Comparison of ENCODE assay signal across 9 cellular contexts in the genomic region with DNA sequence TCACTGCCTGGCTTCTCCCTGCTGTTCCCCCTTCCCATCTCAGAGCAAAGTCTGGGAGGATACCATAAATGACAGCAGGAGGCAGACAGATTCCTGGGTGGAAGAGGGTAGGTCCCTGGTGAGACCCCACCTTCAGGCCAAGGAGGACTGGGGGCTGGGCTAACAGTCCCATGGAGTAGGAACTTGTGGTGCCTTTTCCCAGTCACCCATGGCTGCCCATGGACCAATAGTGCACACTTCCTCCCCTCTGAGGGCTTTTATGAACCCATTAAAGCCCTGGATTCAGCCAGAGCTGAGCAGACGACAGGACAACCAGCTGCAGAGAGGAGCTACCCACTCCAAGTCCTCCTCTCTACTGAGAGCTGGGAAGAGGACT. TPM values are rescaled to one million over a fixed set of nuclear protein-coding genes. Genes with fewer than 3 reads are reported as not detected.
DNase-seq lines count a peak whose midpoint lies in the region; ATAC-seq, FAIRE-seq and TF ChIP-seq lines count a peak whose summit lies in the region.
"Had no signal": no experiment of that assay in that cellular context is flagged by ENCODE, and none has a peak within 500 bp of the region (broad histone marks: within the 10 kb centered on the region; RNA-seq: fewer than 3 reads in every experiment).

No MANE protein-coding gene starts in this region.

- DNase-seq in OCI-LY7 (ENCODE audit: low spot score) (no peak), H1 (ENCODE audit: low read depth in 1 of 2, low spot score in 2 of 2) (no peak), posterior vena cava (ENCODE audit: low spot score) (peak; percentile 35), HK-2 (ENCODE audit: unreplicated experiment) (no peak), adrenal gland (no peak), hypothalamus (lab: John Stamatoyannopoulos, UW) (no peak), NCI-H1694 (lab: John Stamatoyannopoulos, UW) (no peak)

- H2BK120ac ChIP-seq in H1 (replicated peaks; ENCODE audit: low read depth, low read length) = no peak overlapping the region

- H3K9me3 ChIP-seq in OCI-LY7 (ENCODE audit: low read length) = no peaks in the 10 kb centered on the region
- peaks cover 0 to 6% of the 10 kb centered on the region in 2 experiments; a peak in 1 of 4 replicates for H3K9me3 ChIP-seq in H1 (ENCODE audit: insufficient read depth in 2 of 2, low read depth in 1 of 2, low read length in 1 of 2)
- no peaks in the 10 kb centered on the region for H3K9me3 ChIP-seq in adrenal gland (replicated peaks in 1 of 3)

- no peak overlapping the region for H3K27ac ChIP-seq in OCI-LY7 (ENCODE audit: low read depth, low read length, poor library complexity, severe bottlenecking)
- H3K27ac ChIP-seq in H1 (ENCODE audit: low read depth, low read length) = no peak overlapping the region
- no peak overlapping the region for H3K27ac ChIP-seq in adrenal gland
- H3K27ac ChIP-seq: cardiac muscle cell had no signal

- no peaks in the 10 kb centered on the region; a peak in 1 of 7 replicates for H3K27me3 ChIP-seq in H1 (replicated peaks in 1 of 4; ENCODE audit: control insufficient read depth in 3 of 4, extremely low read depth in 1 of 4, insufficient read depth in 3 of 4, low read length in 3 of 4)
- H3K27me3 ChIP-seq in adrenal gland = no peaks in the 10 kb centered on the region
- H3K27me3 ChIP-seq: cardiac muscle cell had no signal

- H3K9ac ChIP-seq in H1 (replicated peaks in 1 of 4; ENCODE audit: extremely low read depth in 1 of 4, low read depth in 3 of 4, low read length in 3 of 4) = no peak overlapping the region

- H2BK15ac ChIP-seq in H1 (ENCODE audit: low read length) = peak overlapping the region; percentile 61; the same call in 1 of the 2 replicates

- H4K8ac ChIP-seq in H1 (ENCODE audit: extremely low read depth, insufficient read depth, low read length) = peak overlapping the region; percentile 41; the same call in 1 of the 2 replicates

- peak overlapping the region; percentile 96 for H2AFZ ChIP-seq in OCI-LY7 (ENCODE audit: low read length)
- H2AFZ ChIP-seq in H1 (ENCODE audit: low read length) = peak overlapping the region; percentile 54; the same call in 1 of the 2 replicates

- POLR2A ChIA-PET in OCI-LY7 (lab: Charles Lee) = interaction anchor here (0.5 kb wide), 1 partner anchor 1521 kb away, joined by 5 read pairs; no protein-coding TSS in a partner anchor
- POLR2A ChIA-PET in H1 (lab: Charles Lee; ENCODE audit: partially characterized antibody) = interaction anchor here (0.6 to 5.4 kb wide), 7 partner anchors 11 to 154 kb away, joined by 3 to 101 read pairs (median 4); partner anchors contain the start of gene ARHGEF40

- H3K79me2 ChIP-seq in OCI-LY7 (ENCODE audit: insufficient read depth, low read depth, low read length) (no peaks in the 10 kb centered on the region), H1 (ENCODE audit: control insufficient read depth in 1 of 2, insufficient read depth in 2 of 2, low read length in 2 of 2) (no peaks in the 10 kb centered on the region)

- H3K4ac ChIP-seq in H1 (replicated peaks; ENCODE audit: insufficient read length, low read depth, low read length) = peak overlapping the region; percentile 29

- intact Hi-C loops in OCI-LY7 (cut with micrococcal nuclease; ENCODE audit: unreplicated experiment) = no loop called here
- intact Hi-C loops in posterior vena cava (cut with DNase I) = no loop called here
- intact Hi-C loops in adrenal gland (cut with DNase I) = loop anchor here in 1 of 2 donors (10.0 kb wide), 1 partner anchor 58 kb away; no protein-coding TSS in a partner anchor

- H4K20me1 ChIP-seq in OCI-LY7 (ENCODE audit: insufficient read depth, low read length) = no peaks in the 10 kb centered on the region
- H4K20me1 ChIP-seq in H1 (replicated peaks in 1 of 2; ENCODE audit: control insufficient read depth in 1 of 2, insufficient read depth in 2 of 2, low read length in 2 of 2) = no peaks in the 10 kb centered on the region

- ATAC-seq in GM19324 (IDR thresholded peaks at IDR 0.05; ENCODE audit: low FRiP score, unreplicated experiment) = peak; percentile 15

- TF ChIP-seq POLR2A in H1 (IDR thresholded peaks at IDR 0.05; ENCODE audit: control extremely low read depth in 1 of 2, low read depth in 2 of 2, low read length in 2 of 2) (no peak), adrenal gland (IDR thresholded peaks at IDR 0.05) (no peak)

- H3K9me2 ChIP-seq in OCI-LY7 (ENCODE audit: insufficient read depth, low read length) = no peaks in the 10 kb centered on the region

- H2BK20ac ChIP-seq in H1 (ENCODE audit: low read length) = no peak overlapping the region

- no peak for FAIRE-seq in H1 (lab: Jason Lieb, UNC)

- TF ChIP-seq RAD21 in H1 (IDR thresholded peaks at IDR 0.05 in 1 of 2, conservative IDR thresholded peaks at IDR 0.05 in 1 of 2; ENCODE audit: low read depth in 2 of 2, low read length in 2 of 2) = no peak

- H3K36me3 ChIP-seq in OCI-LY7 (ENCODE audit: insufficient read depth, low read length) = no peaks in the 10 kb centered on the region
- H3K36me3 ChIP-seq in H1 (ENCODE audit: control insufficient read depth in 2 of 4, insufficient read depth in 4 of 4, low read length in 3 of 4) = no peaks in the 10 kb centered on the region
- H3K36me3 ChIP-seq in adrenal gland (replicated peaks in 1 of 2) = no peaks in the 10 kb centered on the region
- H3K36me3 ChIP-seq: cardiac muscle cell had no signal

- no peak overlapping the region; the same call in 1 of the 2 replicates for H2BK5ac ChIP-seq in H1 (ENCODE audit: low read depth, low read length)

- H3K4me2 ChIP-seq in OCI-LY7 (ENCODE audit: low read length) = peak overlapping the region; percentile 79
- H3K4me2 ChIP-seq in H1 (ENCODE audit: insufficient read depth in 1 of 2, low read depth in 2 of 2, low read length in 2 of 2) = peak overlapping the region; percentile 26 to 60; a peak in 2 of 4 replicates

- H3K4me1 ChIP-seq in OCI-LY7 (ENCODE audit: insufficient read depth, low read length, poor library complexity, severe bottlenecking) (peaks cover 20% of the 10 kb centered on the region), H1 (replicated peaks in 1 of 4; ENCODE audit: control insufficient read depth in 3 of 4, insufficient read depth in 4 of 4, low read length in 3 of 4) (peaks cover 4 to 8% (median 6%) of the 10 kb centered on the region in 4 experiments; a peak in 6 of 7 replicates), adrenal gland (replicated peaks in 1 of 2) (peaks cover 5 to 7% of the 10 kb centered on the region in 2 donors)

- H3K56ac ChIP-seq in H1 (replicated peaks; ENCODE audit: insufficient read length, low read depth, low read length) = no peak overlapping the region

- peak overlapping the region; percentile 47 for H4K91ac ChIP-seq in H1 (replicated peaks; ENCODE audit: insufficient read length, low read length)

- H3K14ac ChIP-seq in H1 (ENCODE audit: insufficient read length) = no peak overlapping the region

- H3K23me2 ChIP-seq in H1 (ENCODE audit: low read depth, low read length) = no peaks in the 10 kb centered on the region

- H4K5ac ChIP-seq in H1 (ENCODE audit: insufficient read length, low read depth, low read length) = peak overlapping the region; percentile 20

- no peaks in the 10 kb centered on the region for H3K79me1 ChIP-seq in H1 (ENCODE audit: low read depth, low read length)

- TF ChIP-seq CTCF in OCI-LY7 (conservative IDR thresholded peaks at IDR 0.05; ENCODE audit: low read length) (no peak), H1 (IDR thresholded peaks at IDR 0.05; ENCODE audit: control extremely low read depth in 1 of 3, insufficient read depth in 1 of 3, low read depth in 1 of 3, low read length in 3 of 3) (no peak), adrenal gland (IDR thresholded peaks at IDR 0.05) (no peak)

- TF ChIP-seq EP300 in H1 (IDR thresholded peaks at IDR 0.05; ENCODE audit: borderline replicate concordance in 1 of 2, low read depth in 2 of 2, low read length in 2 of 2) = no peak

- BruUV-seq in OCI-LY7 (replicated peaks; lab: Mats Ljungman, UMichigan) = no TSS peak

- peak overlapping the region; percentile 58 for H3K4me3 ChIP-seq in OCI-LY7 (ENCODE audit: low read depth, low read length, poor library complexity, severe bottlenecking)
- H3K4me3 ChIP-seq in H1 (ENCODE audit: extremely low read depth in 1 of 4, insufficient read depth in 2 of 4, low read depth in 3 of 4, low read length in 4 of 4) = peak overlapping the region in 3 of 4 experiments; percentile 18 to 46 (median 32); a peak in 5 of 8 replicates
- H3K4me3 ChIP-seq in adrenal gland = peak overlapping the region in 1 of 4 donors; percentile 47
- H3K4me3 ChIP-seq: cardiac muscle cell had no signal

- no peak overlapping the region for H3K23ac ChIP-seq in H1 (ENCODE audit: insufficient read length)

- no peak overlapping the region for H2BK12ac ChIP-seq in H1 (ENCODE audit: low read depth, low read length)

- no peak overlapping the region for H2AK5ac ChIP-seq in H1 (ENCODE audit: low read depth, low read length)

- CTCF ChIA-PET in OCI-LY7 (lab: Charles Lee; ENCODE audit: unreplicated experiment) (no interaction called here), H1 (lab: Charles Lee; ENCODE audit: partially characterized antibody) (interaction anchor here (0.6 to 2.1 kb wide), 6 partner anchors 9 to 177 kb away, joined by 3 to 7 read pairs (median 3); no protein-coding TSS in a partner anchor)

- H3K18ac ChIP-seq in H1 (ENCODE audit: extremely low read depth, low read length) = peak overlapping the region; percentile 83; the same call in 1 of the 2 replicates

- WGBS in H1 (ENCODE audit: extremely low coverage in 1 of 2, insufficient coverage in 1 of 2, insufficient read length in 1 of 2, insufficient replicate concordance in 2 of 2, low coverage in 1 of 2, low lambda C conversion rate in 2 of 2, missing lambda C conversion rate in 1 of 2), 2 experiments = 70% methylated on average over 1 of the region's 1 CpG; no CpG with 5 or more reads in 1 of the 2 experiments
- 20 to 56% (median 36%) methylated on average over 1 of the region's 1 CpG for WGBS in adrenal gland, 4 donors

TF ChIP-seq in H1, 55 proteins besides CTCF, POLR2A, EP300 and RAD21 (continues in another document):
- TF ChIP-seq ASH2L (IDR thresholded peaks at IDR 0.05; ENCODE audit: low read length) (no peak), EZH2 (IDR thresholded peaks at IDR 0.05; ENCODE audit: low read depth, low read length, severe bottlenecking) (no peak), KDM1A (IDR thresholded peaks at IDR 0.05; ENCODE audit: borderline replicate concordance, low read length) (no peak), SP1 (IDR thresholded peaks at IDR 0.05; ENCODE audit: low read depth, low read length) (no peak)

RNA-seq across cellular contexts. Expression of gene OR5AU1, which starts 36.6 kb away (rescaled TPM):
- not detected in 2 replicates for total RNA-seq in OCI-LY7 (2014; rRNA removed; shearing (Covaris generic))
- total RNA-seq in OCI-LY7 (2022) = not detected in 2 replicates
- not detected in 2 replicates for total RNA-seq in H1 (2021; fragmentation: NEBNext Ultra II Directional; extraction: Animal tissue kit (Norgen Biotek cat#: 25700))
- polyA plus RNA-seq in H1 (2011; rRNA removed) = not detected in 2 replicates
- polyA plus RNA-seq in H1 (2011; cell fraction: cytosol; rRNA removed) = not detected
- polyA plus RNA-seq in H1 (2011; cell fraction: nucleus; rRNA removed) = not detected
- polyA plus RNA-seq in H1 (2012, experiment 1 of 2) = not detected in 4 replicates
- not detected for polyA plus RNA-seq in H1 (2012, experiment 2 of 2)
- polyA plus RNA-seq in H1 (2013, experiment 1 of 2) = not detected
- polyA plus RNA-seq in H1 (2013, experiment 2 of 2) = not detected
- polyA minus RNA-seq in H1 (2011; rRNA and poly(A)+ RNA removed) = not detected in 2 replicates
- not detected for polyA minus RNA-seq in H1 (2011; cell fraction: cytosol; rRNA and poly(A)+ RNA removed)
- not detected for polyA minus RNA-seq in H1 (2011; cell fraction: nucleus; rRNA and poly(A)+ RNA removed)
- not detected for total RNA-seq in posterior vena cava
- not detected for total RNA-seq in adrenal gland
- polyA plus RNA-seq in adrenal gland = not detected
- total RNA-seq: cardiac muscle cell had no signal
- polyA plus RNA-seq: cardiac muscle cell had no signal
